ENCODE assay signal across 2 cellular contexts in genomic region chr10:67767245-67767644, GRCh38.
A peak's percentile ranks its signal among the peaks of the same experiment; 100 is the strongest.
TF ChIP-seq lines count a peak whose summit lies in the region.

No MANE protein-coding gene starts in this region.

TF ChIP-seq in SK-N-SH, 30 proteins besides CTCF, POLR2A, EP300 and RAD21 (continued from another document):
- TF ChIP-seq USF1 (IDR thresholded peaks at IDR 0.05; ENCODE audit: borderline replicate concordance, low read depth), result peak; percentile 57; the same call in 1 of the 2 replicates

TF ChIP-seq in SK-N-SH treated with all-trans-retinoic acid at 6 μM for 48 hours, 23 proteins besides CTCF, POLR2A, EP300 and RAD21:
- TF ChIP-seq PATZ1 (CRISPR knock-in tag; IDR thresholded peaks at IDR 0.05; ENCODE audit: borderline replicate concordance), result no peak
- TF ChIP-seq ARNTL (CRISPR knock-in tag; IDR thresholded peaks at IDR 0.05; ENCODE audit: borderline replicate concordance, low read depth), result no peak
- no peak for TF ChIP-seq ZFP30 (CRISPR knock-in tag; IDR thresholded peaks at IDR 0.05)
